ENCODE assay signal across 8 cellular contexts in genomic region chr10:27155073-27155754, GRCh38. TPM values are rescaled to one million over a fixed set of nuclear protein-coding genes. Genes with fewer than 3 reads are reported as not detected.
A peak's percentile ranks its signal among the peaks of the same experiment; 100 is the strongest.
DNase-seq lines count a peak whose midpoint lies in the region; ATAC-seq, FAIRE-seq and TF ChIP-seq lines count a peak whose summit lies in the region.

MASTL (plus strand) TSS chr10:27155352; CDS start chr10:27155427, 75 bp downstream.

- H3K27me3 Mint-ChIP-seq in neural progenitor cell (ENCODE audit: insufficient read depth, low read depth), result peaks cover 13% of the 10 kb centered on the region

- H4K20me1 ChIP-seq in neural progenitor cell (ENCODE audit: low read depth), result peaks cover 21% of the 10 kb centered on the region

- peak within 1 kb of the TSS; percentile 100 for H3K27ac Mint-ChIP-seq in neural progenitor cell

- peak within 1 kb of the TSS; percentile 91 for H3K4me2 ChIP-seq in neural progenitor cell

- peaks cover 21% of the 10 kb centered on the region for H3F3A ChIP-seq in neural progenitor cell (ENCODE audit: low read depth)

- peaks cover 29% of the 10 kb centered on the region for H3K4me1 Mint-ChIP-seq in neural progenitor cell

- peaks cover 18% of the 10 kb centered on the region for H3K4me1 ChIP-seq in foreskin keratinocyte
- peaks cover 22% of the 10 kb centered on the region for H3K4me1 ChIP-seq in neural progenitor cell
- H3K4me1 ChIP-seq in stomach smooth muscle (ENCODE audit: control insufficient read depth, insufficient read depth, low read length), result peaks cover 6% of the 10 kb centered on the region

- H3K79me2 ChIP-seq in neural progenitor cell (ENCODE audit: low read depth), result peaks cover 80% of the 10 kb centered on the region

- DNase-seq in GOT3 (lab: John Stamatoyannopoulos, UW) (peak; percentile 69), LHCN-M2 (ENCODE audit: low read depth) (peak; percentile 90), SHP77 treated with DMSO at 0.1 percent for 48 hours (lab: John Stamatoyannopoulos, UW) (peak; percentile 59), foreskin keratinocyte (peak; percentile 77 to 87), neural progenitor cell (ENCODE audit: low spot score) (peak; percentile 90)
- peak; percentile 84 to 93 (median 88) for DNase-seq in activated naive CD4-positive, alpha-beta T cell (lab: John Stamatoyannopoulos, UW)

- H3K4me3 ChIP-seq in neural progenitor cell, result peak within 1 kb of the TSS; percentile 80
- H3K4me3 ChIP-seq in stomach smooth muscle (ENCODE audit: low read length in 2 of 2), result peak within 1 kb of the TSS; percentile 93 to 100

- ATAC-seq in foreskin keratinocyte, result peak; percentile 87

- H3K9me3 ChIP-seq in neural progenitor cell (ENCODE audit: low read depth) (no peaks in the 10 kb centered on the region), stomach smooth muscle (ENCODE audit: control insufficient read depth in 2 of 2, low read length in 2 of 2) (no peaks in the 10 kb centered on the region)

- H3K27me3 ChIP-seq in foreskin keratinocyte (no peaks in the 10 kb centered on the region), neural progenitor cell (no peaks in the 10 kb centered on the region), stomach smooth muscle (ENCODE audit: control insufficient read depth in 1 of 2, insufficient read depth in 2 of 2, low read length in 2 of 2) (no peaks in the 10 kb centered on the region)

- H2AFZ ChIP-seq in neural progenitor cell (replicated peaks), result peak within 1 kb of the TSS; percentile 90

- peaks cover 9% of the 10 kb centered on the region for H3K36me3 Mint-ChIP-seq in neural progenitor cell

- no peaks in the 10 kb centered on the region for H3K9me3 Mint-ChIP-seq in neural progenitor cell

- H3K27ac ChIP-seq in foreskin keratinocyte, result peak within 1 kb of the TSS; percentile 100
- peak within 1 kb of the TSS; percentile 84 for H3K27ac ChIP-seq in neural progenitor cell
- peak within 1 kb of the TSS; percentile 100 for H3K27ac ChIP-seq in stomach smooth muscle (ENCODE audit: low read length)

- TF ChIP-seq CTCF in foreskin keratinocyte (conservative IDR thresholded peaks at IDR 0.05) (no peak), neural progenitor cell (IDR thresholded peaks at IDR 0.05) (no peak)

- FAIRE-seq in G401.6 (lab: Jason Lieb, UNC), result peak; percentile 66

- peaks cover 10% of the 10 kb centered on the region for H3K36me3 ChIP-seq in neural progenitor cell
- H3K36me3 ChIP-seq in stomach smooth muscle (ENCODE audit: control insufficient read depth in 2 of 2, insufficient read depth in 2 of 2, low read length in 2 of 2), result peaks cover 5 to 6% of the 10 kb centered on the region in 2 donors

- peak within 1 kb of the TSS; percentile 83 for H3K9ac ChIP-seq in neural progenitor cell
- H3K9ac ChIP-seq in stomach smooth muscle (ENCODE audit: low read length in 2 of 2), result peak within 1 kb of the TSS; percentile 100

- peak within 1 kb of the TSS; percentile 100 for H3K4me3 Mint-ChIP-seq in neural progenitor cell

RNA-seq across cellular contexts. Expression of gene MASTL, which starts in this region (rescaled TPM):
- total RNA-seq in LHCN-M2 (2014; rRNA removed), result 39.6 and 43.1 TPM in 2 replicates
- polyA plus RNA-seq in LHCN-M2 (2012), result 8.0 TPM
- total RNA-seq in foreskin keratinocyte, result 31.6 and 43.7 TPM in 2 replicates
- polyA plus RNA-seq in foreskin keratinocyte, result 11.5 and 18.0 TPM in 2 replicates
- 56.1 and 84.3 TPM in 2 replicates for total RNA-seq in neural progenitor cell (ENCODE audit: low replicate concordance)

Comparison
In these comparisons a context has a peak if more than half of its experiments do, and no peak if none do; other contexts are left out.
1. Peak in every context shown above with its lines: DNase-seq, ATAC-seq, H3K4me3 ChIP-seq and H3K27ac ChIP-seq.